ENCODE assay signal across 8 cellular contexts in the genomic region with DNA sequence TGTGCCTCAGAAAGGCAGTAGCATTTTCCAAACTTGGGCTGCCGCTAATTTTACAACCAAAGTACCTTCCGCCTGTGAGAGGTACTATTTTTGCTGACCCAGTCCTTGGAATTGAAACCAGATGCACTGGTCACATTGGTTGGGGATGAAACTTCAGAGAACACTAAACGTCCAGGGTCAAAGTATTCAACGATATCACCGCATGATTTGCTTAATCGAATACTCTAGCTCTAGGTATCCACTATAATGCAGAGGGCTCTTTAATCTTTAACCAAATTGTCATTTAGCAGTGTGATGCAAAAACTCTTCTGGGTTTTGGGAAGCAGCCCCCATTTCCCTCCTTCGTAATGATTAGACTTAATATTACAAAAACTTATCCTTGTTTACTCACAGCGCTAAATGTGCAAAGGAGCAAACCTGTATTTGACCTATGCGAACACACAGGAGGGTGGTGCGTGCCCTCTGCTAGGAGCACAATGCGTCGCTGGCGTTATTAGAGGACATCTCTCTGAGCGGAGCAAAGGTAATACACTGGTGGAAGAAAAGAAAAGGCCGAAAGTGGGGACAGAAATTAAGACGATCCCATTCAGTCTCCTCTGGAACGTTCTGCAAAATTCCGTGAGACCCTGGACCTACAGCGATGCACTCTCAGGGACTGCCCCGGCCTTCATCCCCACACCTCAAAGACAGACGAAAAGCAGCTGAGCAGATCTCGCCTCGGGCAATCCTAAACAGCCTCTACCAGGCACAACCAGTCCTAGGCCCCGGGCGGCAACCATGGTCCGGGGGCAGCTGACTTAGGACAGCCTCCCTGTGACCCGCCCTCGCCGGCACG. TPM values are rescaled to one million over a fixed set of nuclear protein-coding genes. Genes with fewer than 3 reads are reported as not detected.
DNase-seq lines count a peak whose midpoint lies in the region; ATAC-seq and TF ChIP-seq lines count a peak whose summit lies in the region.

No MANE protein-coding gene starts in this region.

- H3K79me2 ChIP-seq in OCI-LY1 (ENCODE audit: insufficient read depth, low read length) (peaks cover 10% of the 10 kb centered on the region; the same call in 1 of the 2 replicates), osteoblast (ENCODE audit: insufficient read depth, low read length) (peaks cover 11% of the 10 kb centered on the region)

- no peaks in the 10 kb centered on the region for H3K27me3 ChIP-seq in OCI-LY1 (ENCODE audit: insufficient read depth, low read length)
- H3K27me3 ChIP-seq in osteoblast (ENCODE audit: insufficient read depth, low read length): no peaks in the 10 kb centered on the region

- H3F3A ChIP-seq in OCI-LY1 (ENCODE audit: insufficient read depth, low read length): no peaks in the 10 kb centered on the region

- H3K4me3 ChIP-seq in OCI-LY1 (ENCODE audit: low read depth, low read length, poor library complexity, severe bottlenecking): peak overlapping the region; percentile 67
- H3K4me3 ChIP-seq in epithelial cell of esophagus (ENCODE audit: low read length): peak overlapping the region; percentile 54
- peak overlapping the region; percentile 85 for H3K4me3 ChIP-seq in osteoblast (ENCODE audit: insufficient read depth, low read length)

- in situ Hi-C loops in Caki2 (cut with HindIII; ENCODE audit: low pct_unique_long_range_greater_than_20kb, low sequenced_read_pairs): no loop called here

- no peak for TF ChIP-seq POLR2A in GM18505 (IDR thresholded peaks at IDR 0.05; ENCODE audit: borderline replicate concordance, extremely low read depth, insufficient read depth, insufficient read length)

- peak overlapping the region; percentile 42; the same call in 1 of the 2 replicates for H3K9ac ChIP-seq in OCI-LY1 (ENCODE audit: low read length)

- peak; percentile 9 for DNase-seq in Caki2 (ENCODE audit: low read depth)
- no peak for DNase-seq in epithelial cell of esophagus (ENCODE audit: low read depth)
- DNase-seq in osteoblast (ENCODE audit: insufficient read length, low spot score, missing footprints): peak; percentile 36
- DNase-seq in stimulated activated CD4-positive, alpha-beta T cell treated with anti-CD3 and anti-CD28 coated beads, Interleukin-4, amount 100 ng/mL, for 4 hours: no peak

- TF ChIP-seq CTCF in OCI-LY1 (IDR thresholded peaks at IDR 0.05; ENCODE audit: low read length) (no peak), epithelial cell of esophagus (IDR thresholded peaks at IDR 0.05; ENCODE audit: insufficient read depth, low read depth, low read length, missing control alignments) (no peak), osteoblast (IDR thresholded peaks at IDR 0.05; ENCODE audit: extremely low read depth, low read depth, low read length) (no peak)

- peaks cover 18% of the 10 kb centered on the region for H3K4me1 ChIP-seq in OCI-LY1 (ENCODE audit: insufficient read depth, low read length, severe bottlenecking)
- peaks cover 28% of the 10 kb centered on the region for H3K4me1 ChIP-seq in osteoblast (ENCODE audit: insufficient read depth, low read length)

- ATAC-seq in GM18505 (IDR thresholded peaks at IDR 0.05; ENCODE audit: unreplicated experiment): no peak
- ATAC-seq in GM19397 (IDR thresholded peaks at IDR 0.05; ENCODE audit: unreplicated experiment): no peak
- ATAC-seq in HG03442 (IDR thresholded peaks at IDR 0.05; ENCODE audit: unreplicated experiment): no peak

- H3K9me3 ChIP-seq in OCI-LY1 (ENCODE audit: low read length) (no peaks in the 10 kb centered on the region), osteoblast (ENCODE audit: low read depth, low read length) (peaks cover 1% of the 10 kb centered on the region)

- H2AFZ ChIP-seq in OCI-LY1 (ENCODE audit: low read length): peak overlapping the region; percentile 29; the same call in 1 of the 2 replicates
- peak overlapping the region; percentile 96 for H2AFZ ChIP-seq in osteoblast (ENCODE audit: low read length)

- H3K36me3 ChIP-seq in OCI-LY1 (ENCODE audit: insufficient read depth, low read length) (peaks cover 5% of the 10 kb centered on the region; the same call in 1 of the 2 replicates), osteoblast (ENCODE audit: insufficient read depth, low read length) (no peaks in the 10 kb centered on the region)

- H3K27ac ChIP-seq in OCI-LY1 (ENCODE audit: low read depth, low read length, poor library complexity, severe bottlenecking) (no peak overlapping the region), osteoblast (ENCODE audit: low read depth, low read length) (peak overlapping the region; percentile 60)

- H4K20me1 ChIP-seq in OCI-LY1 (ENCODE audit: insufficient read depth, low read length): no peaks in the 10 kb centered on the region
- peaks cover 4% of the 10 kb centered on the region for H4K20me1 ChIP-seq in osteoblast (ENCODE audit: insufficient read depth, low read length)

- H3K4me2 ChIP-seq in OCI-LY1 (ENCODE audit: low read length) (peak overlapping the region; percentile 76), osteoblast (ENCODE audit: insufficient read depth, low read length) (peak overlapping the region; percentile 93)

- H3K9me2 ChIP-seq in OCI-LY1 (ENCODE audit: low read depth, low read length): no peaks in the 10 kb centered on the region

RNA-seq across cellular contexts. Expression of a gene that starts 0.9 kb away (rescaled TPM):
- total RNA-seq in Caki2 (2014; rRNA removed; shearing (Covaris generic); ENCODE audit: low replicate concordance): 73.6 and 91.9 TPM in 2 replicates
- total RNA-seq in osteoblast: 9.0 and 14.1 TPM in 2 replicates

Comparison
In these comparisons a context has a peak if more than half of its experiments do, and no peak if none do; other contexts are left out.
1. DNase-seq: peak in Caki2 (single experiment) and osteoblast (single experiment); none in epithelial cell of esophagus (single experiment) and stimulated activated CD4-positive, alpha-beta T cell treated with anti-CD3 and anti-CD28 coated beads, Interleukin-4, amount 100 ng/mL, for 4 hours (0 of 2).
2. Peak in every context shown above with its lines, with median percentiles within 50 percentile points of each other: H3K4me3 ChIP-seq.